24 cellular contexts compared by ENCODE assay signal in the genomic region with DNA sequence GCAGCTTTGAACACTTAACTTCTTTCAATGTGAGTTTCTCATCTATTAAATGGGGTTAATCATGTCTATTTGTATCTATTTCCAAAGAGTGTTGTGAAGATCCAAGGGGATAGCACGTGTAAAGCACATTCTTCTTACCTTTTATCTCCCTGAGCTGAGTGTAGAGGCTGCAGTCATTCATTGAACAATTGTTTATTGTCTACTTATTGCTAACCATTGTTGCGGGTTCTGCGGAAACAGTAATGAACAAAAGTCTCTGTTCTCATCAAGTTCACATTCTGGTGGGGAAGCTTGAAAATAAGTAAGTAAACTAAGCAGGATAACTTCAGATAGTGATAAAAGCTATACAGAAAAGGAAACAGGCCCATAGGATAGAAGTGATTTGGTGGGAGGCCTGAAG. TPM values are rescaled to one million over a fixed set of nuclear protein-coding genes. Genes with fewer than 3 reads are reported as not detected.
DNase-seq lines count a peak whose midpoint lies in the region; ATAC-seq and TF ChIP-seq lines count a peak whose summit lies in the region.
"Had no signal": no experiment of that assay in that cellular context is flagged by ENCODE, and none has a peak within 500 bp of the region (broad histone marks: within the 10 kb centered on the region; RNA-seq: fewer than 3 reads in every experiment).

No MANE protein-coding gene starts in this region.

- H3K27ac ChIP-seq in temporal lobe (ENCODE audit: low read depth, low read length): peak overlapping the region; percentile 75
- no peak overlapping the region for H3K27ac ChIP-seq in neural progenitor cell
- H3K27ac ChIP-seq: Peyer's patch had no signal

- no peaks in the 10 kb centered on the region for H3K36me3 ChIP-seq in neural progenitor cell
- H3K36me3 ChIP-seq: Peyer's patch had no signal

- H3K4me3 ChIP-seq in neural progenitor cell: no peak overlapping the region
- H3K4me3 ChIP-seq: GM12878, Peyer's patch had no signal

- TF ChIP-seq CTCF in brain (conservative IDR thresholded peaks at IDR 0.05) (no peak), glutamatergic neuron (IDR thresholded peaks at IDR 0.05; ENCODE audit: partially characterized antibody, unreplicated experiment) (no peak), nephron (IDR thresholded peaks at IDR 0.05; ENCODE audit: unreplicated experiment in 3 of 3) (no peak), neural progenitor cell (IDR thresholded peaks at IDR 0.05) (no peak)

- H3K9ac ChIP-seq in neural progenitor cell: no peak overlapping the region

- no peak overlapping the region for H2AFZ ChIP-seq in neural progenitor cell (replicated peaks)

- peaks cover 0 to 13% (median 4%) of the 10 kb centered on the region in 5 experiments for H3K9me3 Mint-ChIP-seq in brain
- peaks cover 2% of the 10 kb centered on the region for H3K9me3 Mint-ChIP-seq in glutamatergic neuron (ENCODE audit: unreplicated experiment)
- no peaks in the 10 kb centered on the region for H3K9me3 Mint-ChIP-seq in nephron
- H3K9me3 Mint-ChIP-seq in neural progenitor cell: no peaks in the 10 kb centered on the region

- no peak for DNase-seq in glutamatergic neuron
- DNase-seq in neural progenitor cell (ENCODE audit: low spot score): no peak
- no peak for DNase-seq in DMS 273 treated with DMSO at 0.1 percent for 48 hours (lab: John Stamatoyannopoulos, UW)
- DNase-seq in activated effector memory CD4-positive, alpha-beta T cell treated with anti-CD3 and anti-CD28 coated beads, Interleukin-2, amount 50 U/mL, for 16 hours: no peak
- DNase-seq: ACHN; AML-193; COR-L47; DMS153; GOT3; NCI-H1105; NCI-H2081 treated with DMSO at 0.1 percent for 48 hours; NCI-H446 treated with DMSO at 0.1 percent for 48 hours; NCI-H748 treated with DMSO at 0.1 percent for 48 hours; NK-92 treated with Interleukin-12 subunit alpha and Interleukin-12 subunit beta, amount 100 ng/mL, for 24 hours; Peyer's patch had no signal

- peaks cover 41% of the 10 kb centered on the region for H3K27me3 ChIP-seq in neural progenitor cell
- H3K27me3 ChIP-seq: Peyer's patch had no signal

- no peak overlapping the region for H3K4me2 ChIP-seq in neural progenitor cell

- no peaks in the 10 kb centered on the region for H3K9me3 ChIP-seq in neural progenitor cell (ENCODE audit: low read depth)
- H3K9me3 ChIP-seq: Peyer's patch had no signal

- no peaks in the 10 kb centered on the region for H4K20me1 ChIP-seq in neural progenitor cell (ENCODE audit: low read depth)

- H3K4me1 Mint-ChIP-seq in brain (peaks cover 54% of the 10 kb centered on the region), glutamatergic neuron (ENCODE audit: low read depth, unreplicated experiment) (peaks cover 11% of the 10 kb centered on the region), nephron (peaks cover 32% of the 10 kb centered on the region), neural progenitor cell (peaks cover 7% of the 10 kb centered on the region)

- H3K4me3 Mint-ChIP-seq in brain (peak overlapping the region in 3 of 5 experiments; percentile 30 to 65 (median 57)), glutamatergic neuron (ENCODE audit: unreplicated experiment) (peak overlapping the region; percentile 6), nephron (peak overlapping the region; percentile 40 to 66 (median 65)), neural progenitor cell (no peak overlapping the region)
- H3K4me3 Mint-ChIP-seq: CD14-positive monocyte had no signal

- H3K36me3 Mint-ChIP-seq in brain: peaks cover 7% of the 10 kb centered on the region
- no peaks in the 10 kb centered on the region for H3K36me3 Mint-ChIP-seq in glutamatergic neuron (ENCODE audit: unreplicated experiment)
- H3K36me3 Mint-ChIP-seq in nephron (ENCODE audit: low read depth): no peaks in the 10 kb centered on the region
- H3K36me3 Mint-ChIP-seq in neural progenitor cell: no peaks in the 10 kb centered on the region
- H3K36me3 Mint-ChIP-seq: CD14-positive monocyte had no signal

- no peak for ATAC-seq in GM19463 (IDR thresholded peaks at IDR 0.05; ENCODE audit: unreplicated experiment)
- ATAC-seq: GM12878, HCT116 had no signal

- H3K79me2 ChIP-seq in neural progenitor cell (ENCODE audit: low read depth): no peaks in the 10 kb centered on the region

- H3K27ac Mint-ChIP-seq in brain (peak overlapping the region in 1 of 5 experiments; percentile 11), glutamatergic neuron (ENCODE audit: unreplicated experiment) (no peak overlapping the region), nephron (no peak overlapping the region), neural progenitor cell (no peak overlapping the region)
- H3K27ac Mint-ChIP-seq: CD14-positive monocyte had no signal

- H3K4me1 ChIP-seq in neural progenitor cell: peaks cover 8% of the 10 kb centered on the region

- peaks cover 4% of the 10 kb centered on the region for H3F3A ChIP-seq in neural progenitor cell (ENCODE audit: low read depth)

- H3K27me3 Mint-ChIP-seq in brain: peaks cover 2% of the 10 kb centered on the region
- no peaks in the 10 kb centered on the region for H3K27me3 Mint-ChIP-seq in glutamatergic neuron (ENCODE audit: unreplicated experiment)
- peaks cover 22% of the 10 kb centered on the region for H3K27me3 Mint-ChIP-seq in nephron (ENCODE audit: low read depth)
- H3K27me3 Mint-ChIP-seq in neural progenitor cell (ENCODE audit: insufficient read depth, low read depth): peaks cover 5% of the 10 kb centered on the region

RNA-seq across cellular contexts. Expression of a gene that starts 27.4 kb away (rescaled TPM):
- polyA plus RNA-seq in brain (ENCODE audit: insufficient read depth, low read depth, low replicate concordance): not detected
- not detected for total RNA-seq in glutamatergic neuron (ENCODE audit: unreplicated experiment)
- not detected for total RNA-seq in temporal lobe
- not detected in 2 replicates for total RNA-seq in neural progenitor cell (ENCODE audit: low replicate concordance)
- total RNA-seq: GM12878, LHCN-M2, Peyer's patch, SK-MEL-5 had no signal
- polyA plus RNA-seq: CD14-positive monocyte, GM12878 had no signal
